Comparison of ENCODE assay signal across 21 cellular contexts in genomic region chr6:68873236-68873635, GRCh38.
"Had no signal": no experiment of that assay in that cellular context is flagged by ENCODE, and none has a peak within 500 bp of the region (broad histone marks: within the 10 kb centered on the region; RNA-seq: fewer than 3 reads in every experiment).

No MANE protein-coding gene starts in this region.

- ATAC-seq: K562, Panc1, PC-3, T-cell had no signal

- FAIRE-seq: K562 had no signal

- H3K4me2 ChIP-seq: KMS-11 had no signal

- H3K9ac ChIP-seq: KMS-11 had no signal

- DNase-seq: Kasumi-1, MM.1S, NCI-H1092 treated with DMSO at 0.1 percent for 48 hours, NCI-H1436, NCI-H187, NCI-H2029, NCI-H2081 treated with DMSO at 0.1 percent for 48 hours, NCI-H2171, NCI-H226, NCI-H446, NCI-H510A, NCI-H526, NCI-H82, PC-3, SHP77, SW 1271, T-cell had no signal

- H3K27ac ChIP-seq: KMS-11, RWPE1 had no signal

- H3K4me3 ChIP-seq: K562 had no signal
